ENCODE assay signal across 1 cellular context in genomic region chr11:561148-562003, GRCh38.
TF ChIP-seq lines count a peak whose summit lies in the region.

No MANE protein-coding gene starts in this region.

TF ChIP-seq in HEK293, 187 proteins besides CTCF, POLR2A, EP300 and RAD21 (continued from another document):
- TF ChIP-seq ZNF645 (tag by site-specific recombination; IDR thresholded peaks at IDR 0.05) (no peak), ZNF555 (tag by site-specific recombination; conservative IDR thresholded peaks at IDR 0.05) (no peak), BCL11A (tag by site-specific recombination; IDR thresholded peaks at IDR 0.05; ENCODE audit: low read depth) (no peak), ZNF449 (tag by site-specific recombination; IDR thresholded peaks at IDR 0.05) (peak; percentile 23; the same call in 1 of the 2 replicates), ZNF621 (tag by site-specific recombination; IDR thresholded peaks at IDR 0.05) (no peak), ZNF335 (tag by site-specific recombination; conservative IDR thresholded peaks at IDR 0.05) (peak; percentile 59), ZNF433 (tag by site-specific recombination; IDR thresholded peaks at IDR 0.05; ENCODE audit: low read depth) (no peak), ZBTB20 (tag by site-specific recombination; IDR thresholded peaks at IDR 0.05) (peak; percentile 18; the same call in 1 of the 2 replicates), PRDM2 (tag by site-specific recombination; IDR thresholded peaks at IDR 0.05; ENCODE audit: borderline replicate concordance) (no peak), TRIM28 (IDR thresholded peaks at IDR 0.05; ENCODE audit: borderline replicate concordance, low read length) (no peak), PATZ1 (tag by site-specific recombination; IDR thresholded peaks at IDR 0.05) (0 out of 2 replicates have a peak, but pooled peaks have one; percentile 31), KLF1 (tag by site-specific recombination; IDR thresholded peaks at IDR 0.05) (peak; percentile 96), ZNF654 (tag by site-specific recombination; IDR thresholded peaks at IDR 0.05; ENCODE audit: low read depth) (no peak), ZNF561 (tag by site-specific recombination; IDR thresholded peaks at IDR 0.05; ENCODE audit: borderline replicate concordance) (peak; percentile 44; the same call in 1 of the 2 replicates), ZNF354C (tag by site-specific recombination; IDR thresholded peaks at IDR 0.05; ENCODE audit: borderline replicate concordance, low read depth) (no peak), HIC1 (tag by site-specific recombination; IDR thresholded peaks at IDR 0.05) (peak; percentile 50; the same call in 1 of the 2 replicates), SP2 (tag by site-specific recombination; IDR thresholded peaks at IDR 0.05) (peak; percentile 69), GLIS1 (tag by site-specific recombination; IDR thresholded peaks at IDR 0.05) (peak; percentile 6; the same call in 1 of the 2 replicates), EGR2 (tag by site-specific recombination; IDR thresholded peaks at IDR 0.05; ENCODE audit: low read depth) (peak; percentile 6; the same call in 1 of the 2 replicates), ZNF623 (tag by site-specific recombination; IDR thresholded peaks at IDR 0.05) (no peak), ZBTB8A (tag by site-specific recombination; IDR thresholded peaks at IDR 0.05) (peak; percentile 63), YY1 (tag by site-specific recombination; IDR thresholded peaks at IDR 0.05) (no peak), ZNF16 (tag by site-specific recombination; IDR thresholded peaks at IDR 0.05; ENCODE audit: low read depth) (no peak), KLF8 (tag by site-specific recombination; IDR thresholded peaks at IDR 0.05) (peak; percentile 17; the same call in 1 of the 2 replicates), ZFHX2 (tag by site-specific recombination; conservative IDR thresholded peaks at IDR 0.05) (0 out of 2 replicates have a peak, but pooled peaks have one; percentile 22), ZFP69B (tag by site-specific recombination; IDR thresholded peaks at IDR 0.05) (peak; percentile 46; the same call in 1 of the 2 replicates), ZNF610 (tag by site-specific recombination; IDR thresholded peaks at IDR 0.05; ENCODE audit: borderline replicate concordance) (no peak), ZNF23 (tag by site-specific recombination; IDR thresholded peaks at IDR 0.05; ENCODE audit: borderline replicate concordance) (no peak), ZNF692 (tag by site-specific recombination; IDR thresholded peaks at IDR 0.05) (0 out of 2 replicates have a peak, but pooled peaks have one; percentile 31), OSR2 (tag by site-specific recombination; IDR thresholded peaks at IDR 0.05) (no peak), ZNF600 (tag by site-specific recombination; IDR thresholded peaks at IDR 0.05) (0 out of 2 replicates have a peak, but pooled peaks have one; percentile 21)
TF ChIP-seq in HEK293: peak in this region for 21.
